18 cellular contexts compared by ENCODE assay signal in genomic region chr4:169565606-169566351, GRCh38. TPM values are rescaled to one million over a fixed set of nuclear protein-coding genes. Genes with fewer than 3 reads are reported as not detected.
A peak's percentile ranks its signal among the peaks of the same experiment; 100 is the strongest.
DNase-seq lines count a peak whose midpoint lies in the region; ATAC-seq and TF ChIP-seq lines count a peak whose summit lies in the region.
"Had no signal": no experiment of that assay in that cellular context is flagged by ENCODE, and none has a peak within 500 bp of the region (broad histone marks: within the 10 kb centered on the region; RNA-seq: fewer than 3 reads in every experiment).

No MANE protein-coding gene starts in this region.

- ATAC-seq in right cardiac atrium (peak; percentile 40 to 42), GM19463 (IDR thresholded peaks at IDR 0.05; ENCODE audit: unreplicated experiment) (no peak)
- ATAC-seq: Panc1 had no signal

- WGBS in right cardiac atrium, result 43% methylated on average over 3 of the region's 3 CpGs

- no peak overlapping the region for H3K9ac ChIP-seq in OCI-LY3 (ENCODE audit: low read length)

- H3K4me1 Mint-ChIP-seq in glutamatergic neuron (ENCODE audit: low read depth, unreplicated experiment), result peaks cover 17% of the 10 kb centered on the region
- H3K4me1 Mint-ChIP-seq: endodermal cell had no signal

- no peaks in the 10 kb centered on the region for H3K27me3 Mint-ChIP-seq in glutamatergic neuron (ENCODE audit: unreplicated experiment)
- H3K27me3 Mint-ChIP-seq: brain, type B pancreatic cell had no signal

- no peaks in the 10 kb centered on the region for H3K9me3 ChIP-seq in right cardiac atrium (ENCODE audit: control insufficient read depth, low read length)
- no peaks in the 10 kb centered on the region for H3K9me3 ChIP-seq in right atrium auricular region
- H3K9me3 ChIP-seq in OCI-LY3 (ENCODE audit: insufficient read depth, low read length), result no peaks in the 10 kb centered on the region
- H3K9me3 ChIP-seq: esophagus squamous epithelium, HAP-1 had no signal

- peak overlapping the region; percentile 8 for H3K4me2 ChIP-seq in OCI-LY3 (ENCODE audit: low read length)

- H4K20me1 ChIP-seq in OCI-LY3 (ENCODE audit: insufficient read depth, low read length), result no peaks in the 10 kb centered on the region

- H2AFZ ChIP-seq in OCI-LY3 (ENCODE audit: low read depth, low read length), result no peak overlapping the region

- H3K4me1 ChIP-seq in right cardiac atrium (ENCODE audit: control insufficient read depth, insufficient read depth, low read length) (no peaks in the 10 kb centered on the region), right atrium auricular region (no peaks in the 10 kb centered on the region), OCI-LY3 (ENCODE audit: low read length) (no peaks in the 10 kb centered on the region; the same call in 1 of the 2 replicates)
- H3K4me1 ChIP-seq: esophagus squamous epithelium, HAP-1 had no signal

- H3K36me3 ChIP-seq in right atrium auricular region (no peaks in the 10 kb centered on the region), OCI-LY3 (replicated peaks; ENCODE audit: low read depth, low read length) (no peaks in the 10 kb centered on the region), H7 (replicated peaks; ENCODE audit: control insufficient read depth, insufficient read depth, low read length) (no peaks in the 10 kb centered on the region)
- H3K36me3 ChIP-seq: HAP-1 had no signal

- peak overlapping the region; percentile 35 for H3K4me3 Mint-ChIP-seq in glutamatergic neuron (ENCODE audit: unreplicated experiment)
- H3K4me3 Mint-ChIP-seq: brain, endodermal cell, type B pancreatic cell had no signal

- peaks cover 6% of the 10 kb centered on the region for H3K9me3 Mint-ChIP-seq in glutamatergic neuron (ENCODE audit: unreplicated experiment)
- H3K9me3 Mint-ChIP-seq: type B pancreatic cell had no signal

- H3K27ac Mint-ChIP-seq in glutamatergic neuron (ENCODE audit: unreplicated experiment), result peak overlapping the region; percentile 85
- H3K27ac Mint-ChIP-seq: endodermal cell had no signal

- no peak for TF ChIP-seq CTCF in right atrium auricular region (IDR thresholded peaks at IDR 0.05)
- TF ChIP-seq CTCF in OCI-LY3 (IDR thresholded peaks at IDR 0.05; ENCODE audit: low read depth, low read length), result no peak
- TF ChIP-seq CTCF in glutamatergic neuron (IDR thresholded peaks at IDR 0.05; ENCODE audit: partially characterized antibody, unreplicated experiment), result no peak

- H3K27me3 ChIP-seq in right cardiac atrium (ENCODE audit: control insufficient read depth, insufficient read depth) (no peaks in the 10 kb centered on the region), right atrium auricular region (no peaks in the 10 kb centered on the region), OCI-LY3 (ENCODE audit: low read depth, low read length) (no peaks in the 10 kb centered on the region), H7 (ENCODE audit: control insufficient read depth, insufficient read depth, low read length) (no peaks in the 10 kb centered on the region)
- H3K27me3 ChIP-seq: esophagus squamous epithelium had no signal

- no peaks in the 10 kb centered on the region for H3K79me2 ChIP-seq in OCI-LY3 (ENCODE audit: low read length)

- intact Hi-C loops in right cardiac atrium (cut with DNase I), result no loop called here

- DNase-seq in right cardiac atrium, result no peak
- DNase-seq in right atrium auricular region (ENCODE audit: low spot score), result no peak
- DNase-seq in glutamatergic neuron, result no peak
- DNase-seq in HuH-7.5 (ENCODE audit: low spot score), result no peak
- no peak for DNase-seq in H7
- DNase-seq in stimulated activated CD4-positive, alpha-beta T cell treated with anti-CD3 and anti-CD28 coated beads, Interleukin-1b, Interleukin-23, amount 100 ng/mL, for 48 hours, result no peak
- DNase-seq: activated CD4-positive, alpha-beta T cell treated with anti-CD3 and anti-CD28 coated beads for 1 hour; activated T-cell treated with anti-CD3 and anti-CD28 coated beads, Interleukin-2, amount 50 U/mL, for 1 hour; esophagus squamous epithelium; NCI-H1436 treated with DMSO at 0.1 percent for 48 hours; NCI-H524 treated with DMSO at 0.1 percent for 48 hours had no signal

- H3K27ac ChIP-seq in right cardiac atrium (ENCODE audit: low read length), result no peak overlapping the region
- H3K27ac ChIP-seq in right atrium auricular region, result no peak overlapping the region
- no peak overlapping the region for H3K27ac ChIP-seq in OCI-LY3 (ENCODE audit: low read length)
- H3K27ac ChIP-seq: esophagus squamous epithelium had no signal

- H3K36me3 Mint-ChIP-seq in glutamatergic neuron (ENCODE audit: unreplicated experiment), result no peaks in the 10 kb centered on the region

- H3K4me3 ChIP-seq in right cardiac atrium (ENCODE audit: low read length) (peak overlapping the region; percentile 25), right atrium auricular region (no peak overlapping the region), OCI-LY3 (ENCODE audit: low read length) (no peak overlapping the region), H7 (ENCODE audit: insufficient read depth, low read depth, low read length) (no peak overlapping the region)
- H3K4me3 ChIP-seq: esophagus squamous epithelium, HAP-1 had no signal

RNA-seq across cellular contexts. Expression of gene NEK1, which starts 46.6 kb away (rescaled TPM):
- total RNA-seq in right cardiac atrium (10 to 100 TPM; 13.6 to 16.9 (median 15.2) TPM), right atrium auricular region (1 to 10 TPM; 7.2 to 9.3 TPM), glutamatergic neuron (ENCODE audit: unreplicated experiment) (23.2 TPM)
- polyA plus RNA-seq in right cardiac atrium, result 5.5 TPM
- total RNA-seq in H7 (2014; rRNA removed; shearing (Covaris generic)), result 3.3 and 4.7 TPM in 2 replicates

RNA-seq across cellular contexts. Expression of gene CLCN3, which starts 54.6 kb away (rescaled TPM):
- 10 to 100 TPM; 45.1 to 51.3 (median 49.3) TPM for total RNA-seq in right cardiac atrium
- polyA plus RNA-seq in right cardiac atrium, result 19.6 TPM
- total RNA-seq in right atrium auricular region, result 10 to 100 TPM; 32.9 to 58.4 TPM
- 58.1 TPM for total RNA-seq in glutamatergic neuron (ENCODE audit: unreplicated experiment)
- 15.9 and 19.6 TPM in 2 replicates for total RNA-seq in H7 (2014; rRNA removed; shearing (Covaris generic))
